ENCODE assay signal across 15 cellular contexts in genomic region chr20:5731753-5732366, GRCh38. TPM values are rescaled to one million over a fixed set of nuclear protein-coding genes. Genes with fewer than 3 reads are reported as not detected.
A peak's percentile ranks its signal among the peaks of the same experiment; 100 is the strongest.
DNase-seq lines count a peak whose midpoint lies in the region; ATAC-seq and TF ChIP-seq lines count a peak whose summit lies in the region.
"Had no signal": no experiment of that assay in that cellular context is flagged by ENCODE, and none has a peak within 500 bp of the region (broad histone marks: within the 10 kb centered on the region; RNA-seq: fewer than 3 reads in every experiment).

No MANE protein-coding gene starts in this region.

- TF ChIP-seq EP300 in neural cell (conservative IDR thresholded peaks at IDR 0.05; ENCODE audit: poor library complexity, severe bottlenecking) = peak; percentile 95

- H3K9me3 ChIP-seq in RWPE2 (ENCODE audit: severe bottlenecking) = no peaks in the 10 kb centered on the region
- no peaks in the 10 kb centered on the region for H3K9me3 ChIP-seq in neural cell (ENCODE audit: low read length)

- peaks cover 8% of the 10 kb centered on the region for H3K4me1 ChIP-seq in RWPE2 (ENCODE audit: insufficient read depth, poor library complexity, severe bottlenecking)
- H3K4me1 ChIP-seq: parathyroid adenoma had no signal

- no peak overlapping the region for H3K4me2 ChIP-seq in neural cell (ENCODE audit: low read length)

- no peak overlapping the region for H3K27ac ChIP-seq in RWPE2 (ENCODE audit: poor library complexity, severe bottlenecking)
- peak overlapping the region; percentile 73 for H3K27ac ChIP-seq in neural cell (ENCODE audit: low read length)
- H3K27ac ChIP-seq: parathyroid adenoma had no signal

- H3K4me3 ChIP-seq in RWPE2 (ENCODE audit: severe bottlenecking) = no peak overlapping the region
- H3K4me3 ChIP-seq in fibroblast of pulmonary artery (replicated peaks; ENCODE audit: low read depth, low read length) = no peak overlapping the region
- peak overlapping the region; percentile 37 for H3K4me3 ChIP-seq in neural cell (ENCODE audit: low read length)

- H3K27me3 ChIP-seq in RWPE2 (ENCODE audit: insufficient read depth, poor library complexity, severe bottlenecking) (no peaks in the 10 kb centered on the region), neural cell (ENCODE audit: insufficient read depth, low read depth, low read length) (no peaks in the 10 kb centered on the region)

- in situ Hi-C loops in KBM-7 (cut with MboI; ENCODE audit: low pct_unique_long_range_greater_than_20kb, low sequenced_read_pairs) = no loop called here

- H3K36me3 ChIP-seq in RWPE2 (ENCODE audit: low read depth) (no peaks in the 10 kb centered on the region), neural cell (ENCODE audit: insufficient read depth, low read length) (no peaks in the 10 kb centered on the region)

- H4K20me1 ChIP-seq in neural cell (ENCODE audit: insufficient read depth) = no peaks in the 10 kb centered on the region

- TF ChIP-seq RAD21 in neural cell (conservative IDR thresholded peaks at IDR 0.05) = peak; percentile 35

- DNase-seq in Ammon's horn (ENCODE audit: low spot score) (peak; percentile 69), RWPE2 (ENCODE audit: low spot score) (no peak), fibroblast of pulmonary artery (ENCODE audit: low read depth) (peak; percentile 78), KBM-7 (no peak)
- DNase-seq: activated B cell treated with CpG ODN at 0.5 μM for 24 hours; activated CD8-positive, alpha-beta memory T cell treated with anti-CD3 and anti-CD28 coated beads, Interleukin-2, amount 10 ng/mL, durations not matched to agents 7 days and 5 days; activated gamma-delta T cell; COR-L47; effector CD8-positive, alpha-beta T cell; NCI-H1694 treated with DMSO at 0.1 percent for 48 hours had no signal

- peak overlapping the region; percentile 49 for H3K9ac ChIP-seq in neural cell (ENCODE audit: low read length)
- H3K9ac ChIP-seq: parathyroid adenoma had no signal

- H3K79me2 ChIP-seq in neural cell (replicated peaks; ENCODE audit: insufficient read depth, low read length) = no peaks in the 10 kb centered on the region
- H3K79me2 ChIP-seq: parathyroid adenoma had no signal

- ATAC-seq in RWPE2 (ENCODE audit: low read depth) (peak; percentile 33; the same call in 1 of the 3 replicates), HG03354 (IDR thresholded peaks at IDR 0.05; ENCODE audit: poor library complexity, severe bottlenecking, unreplicated experiment) (no peak), HG02763 (IDR thresholded peaks at IDR 0.05; ENCODE audit: unreplicated experiment) (no peak), HG03565 (IDR thresholded peaks at IDR 0.05; ENCODE audit: unreplicated experiment) (no peak)
- ATAC-seq: activated CD8-positive, alpha-beta memory T cell treated with anti-CD3 and anti-CD28 coated beads, Interleukin-2, amount 10 ng/mL, durations not matched to agents 7 days and 5 days had no signal

- H2AFZ ChIP-seq in neural cell (ENCODE audit: low read depth, low read length) = peak overlapping the region; percentile 15
- H2AFZ ChIP-seq: parathyroid adenoma had no signal

- no peak for TF ChIP-seq CTCF in RWPE2 (IDR thresholded peaks at IDR 0.05; ENCODE audit: poor library complexity, severe bottlenecking)
- TF ChIP-seq CTCF in fibroblast of pulmonary artery (IDR thresholded peaks at IDR 0.05; ENCODE audit: low read length, missing control alignments) = no peak
- TF ChIP-seq CTCF in neural cell (IDR thresholded peaks at IDR 0.05; ENCODE audit: poor library complexity, severe bottlenecking) = no peak

- no peaks in the 10 kb centered on the region for H3F3A ChIP-seq in neural cell (ENCODE audit: insufficient read depth, low read length, poor library complexity, severe bottlenecking)

- H3K9me2 ChIP-seq in neural cell (ENCODE audit: insufficient read depth, low read length) = no peaks in the 10 kb centered on the region

TF ChIP-seq in neural cell, 6 proteins besides CTCF, POLR2A, EP300 and RAD21:
- TF ChIP-seq POLR2AphosphoS5 (IDR thresholded peaks at IDR 0.05) = peak; percentile 77
- TF ChIP-seq SMC3 (conservative IDR thresholded peaks at IDR 0.05; ENCODE audit: poor library complexity) = no peak

RNA-seq across cellular contexts. Expression of gene SHLD1, which starts 18.3 kb away (rescaled TPM):
- 12.4 and 15.3 TPM in 2 replicates for polyA plus RNA-seq in neural cell
- polyA minus RNA-seq in neural cell = 9.5 and 9.6 TPM in 2 replicates

Comparison
In these comparisons a context has a peak if more than half of its experiments do, and no peak if none do; other contexts are left out.
1. DNase-seq: peak in Ammon's horn (single experiment) and fibroblast of pulmonary artery (single experiment); none in RWPE2 (single experiment) and KBM-7 (single experiment).